In the genomic region with DNA sequence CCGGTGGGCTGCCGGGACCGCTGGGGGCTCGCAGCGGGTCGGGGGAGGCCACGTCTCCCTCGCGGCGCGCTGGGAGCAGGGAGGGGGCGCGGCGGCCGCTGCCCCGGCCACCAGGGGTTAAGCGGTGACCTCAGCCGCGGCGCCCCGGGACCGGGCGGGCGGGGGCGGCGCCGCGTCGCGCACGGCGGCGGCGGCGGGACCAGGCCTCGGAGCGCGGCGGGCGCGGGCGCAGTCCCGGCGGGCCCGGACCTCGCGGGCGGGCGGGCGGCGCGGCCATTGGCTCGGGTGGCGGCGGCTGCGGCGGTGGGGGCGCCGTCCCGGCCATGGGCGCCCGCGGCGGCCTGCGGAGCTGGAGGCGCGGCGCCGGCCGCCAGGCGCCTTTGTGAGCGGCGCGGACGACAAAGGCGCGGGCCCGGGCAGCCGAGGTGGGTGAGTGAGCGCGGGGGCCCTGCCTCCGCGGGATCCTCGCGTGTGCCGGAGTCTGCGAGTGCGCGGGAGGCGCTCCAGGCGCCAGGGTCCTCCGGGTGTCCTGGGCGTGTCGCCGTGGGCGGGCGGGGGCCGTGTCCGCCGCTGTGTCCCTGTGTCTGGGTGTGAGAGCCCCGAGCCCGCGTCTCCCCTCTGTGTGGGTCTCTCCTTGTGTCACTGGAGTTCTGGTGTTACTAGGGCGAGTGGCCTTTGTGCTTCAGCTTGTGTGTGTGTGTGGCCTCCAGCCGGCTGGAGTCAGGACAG, we compare ENCODE assay signal across 8 cellular contexts. TPM values are rescaled to one million over a fixed set of nuclear protein-coding genes. Genes with fewer than 3 reads are reported as not detected.
DNase-seq lines count a peak whose midpoint lies in the region; ATAC-seq and TF ChIP-seq lines count a peak whose summit lies in the region.

A gene with protein sequence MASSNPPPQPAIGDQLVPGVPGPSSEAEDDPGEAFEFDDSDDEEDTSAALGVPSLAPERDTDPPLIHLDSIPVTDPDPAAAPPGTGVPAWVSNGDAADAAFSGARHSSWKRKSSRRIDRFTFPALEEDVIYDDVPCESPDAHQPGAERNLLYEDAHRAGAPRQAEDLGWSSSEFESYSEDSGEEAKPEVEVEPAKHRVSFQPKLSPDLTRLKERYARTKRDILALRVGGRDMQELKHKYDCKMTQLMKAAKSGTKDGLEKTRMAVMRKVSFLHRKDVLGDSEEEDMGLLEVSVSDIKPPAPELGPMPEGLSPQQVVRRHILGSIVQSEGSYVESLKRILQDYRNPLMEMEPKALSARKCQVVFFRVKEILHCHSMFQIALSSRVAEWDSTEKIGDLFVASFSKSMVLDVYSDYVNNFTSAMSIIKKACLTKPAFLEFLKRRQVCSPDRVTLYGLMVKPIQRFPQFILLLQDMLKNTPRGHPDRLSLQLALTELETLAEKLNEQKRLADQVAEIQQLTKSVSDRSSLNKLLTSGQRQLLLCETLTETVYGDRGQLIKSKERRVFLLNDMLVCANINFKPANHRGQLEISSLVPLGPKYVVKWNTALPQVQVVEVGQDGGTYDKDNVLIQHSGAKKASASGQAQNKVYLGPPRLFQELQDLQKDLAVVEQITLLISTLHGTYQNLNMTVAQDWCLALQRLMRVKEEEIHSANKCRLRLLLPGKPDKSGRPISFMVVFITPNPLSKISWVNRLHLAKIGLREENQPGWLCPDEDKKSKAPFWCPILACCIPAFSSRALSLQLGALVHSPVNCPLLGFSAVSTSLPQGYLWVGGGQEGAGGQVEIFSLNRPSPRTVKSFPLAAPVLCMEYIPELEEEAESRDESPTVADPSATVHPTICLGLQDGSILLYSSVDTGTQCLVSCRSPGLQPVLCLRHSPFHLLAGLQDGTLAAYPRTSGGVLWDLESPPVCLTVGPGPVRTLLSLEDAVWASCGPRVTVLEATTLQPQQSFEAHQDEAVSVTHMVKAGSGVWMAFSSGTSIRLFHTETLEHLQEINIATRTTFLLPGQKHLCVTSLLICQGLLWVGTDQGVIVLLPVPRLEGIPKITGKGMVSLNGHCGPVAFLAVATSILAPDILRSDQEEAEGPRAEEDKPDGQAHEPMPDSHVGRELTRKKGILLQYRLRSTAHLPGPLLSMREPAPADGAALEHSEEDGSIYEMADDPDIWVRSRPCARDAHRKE (N-terminal part only) (plus strand): TSS at position 173 of the 729 bp plus-strand sequence. CDS start 40,898 bp downstream, outside the sequence.

- H3K4me3 ChIP-seq in CD4-positive, alpha-beta memory T cell (ENCODE audit: low read length in 2 of 2): no peak within 1 kb of the TSS
- H3K4me3 ChIP-seq in endodermal cell (ENCODE audit: low read length) (peak within 1 kb of the TSS; percentile 79), mononuclear cell (ENCODE audit: low read length) (peak within 1 kb of the TSS; percentile 12), urinary bladder (ENCODE audit: low read depth, low read length) (peak within 1 kb of the TSS; percentile 71)

- H3K27me3 ChIP-seq in CD4-positive, alpha-beta memory T cell (ENCODE audit: insufficient read depth, low read length): peaks cover 13% of the 10 kb centered on the region
- H3K27me3 ChIP-seq in endodermal cell (ENCODE audit: control insufficient read depth, insufficient read depth, low read length, poor library complexity, severe bottlenecking): peaks cover 70% of the 10 kb centered on the region
- peaks cover 28% of the 10 kb centered on the region for H3K27me3 ChIP-seq in mononuclear cell (ENCODE audit: insufficient read depth, low read length)

- intact Hi-C loops in CD4-positive, alpha-beta memory T cell (cut with micrococcal nuclease): no loop called here

- peaks cover 0 to 3% (median 0%) of the 10 kb centered on the region in 8 donors for H3K9me3 Mint-ChIP-seq in CD4-positive, alpha-beta memory T cell
- H3K9me3 Mint-ChIP-seq in endodermal cell: peaks cover 3% of the 10 kb centered on the region

- no peak for TF ChIP-seq CTCF in endodermal cell (conservative IDR thresholded peaks at IDR 0.05)

- H3K4me1 Mint-ChIP-seq in CD4-positive, alpha-beta memory T cell: peaks cover 0 to 7% (median 1%) of the 10 kb centered on the region in 4 donors
- H3K4me1 Mint-ChIP-seq in endodermal cell: peaks cover 10% of the 10 kb centered on the region

- 0% methylated on average over 9 to 105 of the region's 105 CpGs for WGBS in endodermal cell (ENCODE audit: insufficient coverage in 1 of 2, insufficient read length in 1 of 2), 2 experiments
- under 1% methylated on average over 99 of the region's 105 CpGs for WGBS in urinary bladder

- H3K9me3 ChIP-seq in CD4-positive, alpha-beta memory T cell (ENCODE audit: control insufficient read depth in 1 of 2, low read length in 2 of 2): no peaks in the 10 kb centered on the region
- H3K9me3 ChIP-seq in endodermal cell (ENCODE audit: control insufficient read depth, low read length) (no peaks in the 10 kb centered on the region), mononuclear cell (ENCODE audit: low read depth, low read length) (no peaks in the 10 kb centered on the region)

- CTCF ChIA-PET in CD4-positive, alpha-beta memory T cell (lab: Charles Lee; ENCODE audit: partially characterized antibody): no interaction called here

- H3K4me3 Mint-ChIP-seq in CD4-positive, alpha-beta memory T cell: peak within 1 kb of the TSS in 6 of 8 donors; percentile 9 to 70 (median 54)
- peak within 1 kb of the TSS; percentile 67 for H3K4me3 Mint-ChIP-seq in endodermal cell

- H3K27ac Mint-ChIP-seq in CD4-positive, alpha-beta memory T cell: no peak within 1 kb of the TSS
- H3K27ac Mint-ChIP-seq in endodermal cell: peak within 1 kb of the TSS; percentile 83

- H3K36me3 ChIP-seq in CD4-positive, alpha-beta memory T cell (ENCODE audit: insufficient read depth, low read length): no peaks in the 10 kb centered on the region
- no peaks in the 10 kb centered on the region for H3K36me3 ChIP-seq in endodermal cell (ENCODE audit: control insufficient read depth, insufficient read depth, low read length)
- no peaks in the 10 kb centered on the region for H3K36me3 ChIP-seq in urinary bladder (ENCODE audit: insufficient read depth)

- peaks cover 30 to 41% of the 10 kb centered on the region in 2 donors for H3K27me3 Mint-ChIP-seq in CD4-positive, alpha-beta memory T cell
- peaks cover 81% of the 10 kb centered on the region for H3K27me3 Mint-ChIP-seq in endodermal cell (ENCODE audit: insufficient read depth)

- ATAC-seq in GM21737 (IDR thresholded peaks at IDR 0.05; ENCODE audit: unreplicated experiment): no peak

- POLR2A ChIA-PET in CD4-positive, alpha-beta memory T cell (lab: Charles Lee; ENCODE audit: partially characterized antibody): no interaction called here

- H3K27ac ChIP-seq in CD4-positive, alpha-beta memory T cell (ENCODE audit: low read depth, low read length): no peak within 1 kb of the TSS
- H3K27ac ChIP-seq in endodermal cell (ENCODE audit: low read depth, low read length): peak within 1 kb of the TSS; percentile 96
- peak within 1 kb of the TSS; percentile 73 for H3K27ac ChIP-seq in urinary bladder (ENCODE audit: low read depth)

- H3K4me1 ChIP-seq in CD4-positive, alpha-beta memory T cell (ENCODE audit: insufficient read depth, low read length): no peaks in the 10 kb centered on the region
- H3K4me1 ChIP-seq in endodermal cell (ENCODE audit: control insufficient read depth, insufficient read depth, low read length) (peaks cover 3% of the 10 kb centered on the region), mononuclear cell (ENCODE audit: insufficient read depth, low read length) (peaks cover 19% of the 10 kb centered on the region), urinary bladder (ENCODE audit: insufficient read depth) (peaks cover 3% of the 10 kb centered on the region)

- H3K9ac ChIP-seq in endodermal cell (ENCODE audit: extremely low read depth, low read length, poor library complexity, severe bottlenecking): peak within 1 kb of the TSS; percentile 63

- H3K36me3 Mint-ChIP-seq in CD4-positive, alpha-beta memory T cell: no peaks in the 10 kb centered on the region
- H3K36me3 Mint-ChIP-seq in endodermal cell (ENCODE audit: low read depth): peaks cover 2% of the 10 kb centered on the region

- DNase-seq in CD4-positive, alpha-beta memory T cell: no peak
- DNase-seq in NCI-H1105 treated with DMSO at 0.1 percent for 48 hours (lab: John Stamatoyannopoulos, UW) (peak; percentile 19), endodermal cell (no peak), medulla oblongata (ENCODE audit: extremely low spot score) (no peak)
- DNase-seq in stimulated activated CD4-positive, alpha-beta T cell treated with anti-CD3 and anti-CD28 coated beads, Interleukin-2, amount 100 ng/mL, for 48 hours: no peak

RNA-seq across cellular contexts. Expression of the gene that starts here (rescaled TPM):
- total RNA-seq in CD4-positive, alpha-beta memory T cell: under 1 TPM; 0.47 to 0.78 TPM
- not detected for polyA plus RNA-seq in CD4-positive, alpha-beta memory T cell
- 10 to 100 TPM in 1 of 2 donors, 1 to 10 TPM in 1; 5.2 to 10.5 TPM for total RNA-seq in endodermal cell
- 27.7 TPM for polyA plus RNA-seq in endodermal cell (2013, experiment 1 of 2)
- 26.5 TPM for polyA plus RNA-seq in endodermal cell (2013, experiment 2 of 2)
- total RNA-seq in mononuclear cell: 7.6 TPM
- total RNA-seq in urinary bladder: 26.5 TPM
- 41.4 TPM for polyA plus RNA-seq in urinary bladder

Comparison
In these comparisons a context has a peak if more than half of its experiments do, and no peak if none do; other contexts are left out.
1. RNA of the gene that starts here (polyA plus RNA-seq): 41.4 TPM in urinary bladder (single experiment); not detected in CD4-positive, alpha-beta memory T cell; every median in the first group is over 10 times any median in the second.
2. H3K4me3 ChIP-seq: peak in endodermal cell (single experiment), mononuclear cell (single experiment) and urinary bladder (single experiment); none in CD4-positive, alpha-beta memory T cell (0 of 2).